Comparison of ENCODE assay signal across 23 cellular contexts in the genomic region with DNA sequence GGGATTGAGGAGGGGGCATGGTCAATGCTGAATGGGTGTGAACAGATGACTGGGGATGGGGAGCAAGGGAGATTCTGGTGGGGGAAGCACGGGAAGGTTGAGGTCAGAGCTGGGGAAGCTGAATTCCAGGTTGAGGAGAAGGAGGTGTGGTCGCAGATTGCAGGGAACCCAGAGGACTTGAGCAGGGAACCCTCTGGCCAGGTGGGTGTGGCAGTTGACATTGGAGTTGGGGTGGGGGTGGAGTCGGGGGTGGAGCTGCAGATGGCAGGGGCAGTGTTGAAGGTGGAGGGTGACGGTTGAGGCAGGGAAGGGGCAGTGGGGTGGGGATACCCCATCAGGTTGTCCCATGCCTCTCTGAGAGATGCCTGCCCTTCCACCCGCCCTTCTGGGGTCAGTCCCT.
"Had no signal": no experiment of that assay in that cellular context is flagged by ENCODE, and none has a peak within 500 bp of the region (broad histone marks: within the 10 kb centered on the region; RNA-seq: fewer than 3 reads in every experiment).

No MANE protein-coding gene starts in this region.

- H3K27me3 ChIP-seq: SJSA1 had no signal

- H3K4me3 ChIP-seq: K562, SJSA1, SK-N-MC had no signal

- H3K27ac Mint-ChIP-seq: IgD-negative memory B cell had no signal

- H3K27ac ChIP-seq: HL-60, KMS-11, SJSA1, SK-N-MC had no signal

- H3K4me1 ChIP-seq: SJSA1 had no signal

- H3K36me3 ChIP-seq: SJSA1 had no signal

- H3K36me3 Mint-ChIP-seq: IgD-negative memory B cell had no signal

- H3K4me2 ChIP-seq: KMS-11 had no signal

- H3K9ac ChIP-seq: KMS-11 had no signal

- DNase-seq: Kasumi-1, MM.1S, NCI-H1092 treated with DMSO at 0.1 percent for 48 hours, NCI-H1436, NCI-H187, NCI-H2029, NCI-H2081 treated with DMSO at 0.1 percent for 48 hours, NCI-H2171, NCI-H226, NCI-H446, NCI-H510A, NCI-H524 treated with DMSO at 0.1 percent for 48 hours, NCI-H69, NCI-H774, Right ventricle myocardium superior, RPMI8226, SIG-M5 had no signal

- H3K4me3 Mint-ChIP-seq: IgD-negative memory B cell had no signal

- ATAC-seq: K562 had no signal

- H3K9me3 ChIP-seq: SJSA1 had no signal
